12 cellular contexts compared by ENCODE assay signal in the genomic region with DNA sequence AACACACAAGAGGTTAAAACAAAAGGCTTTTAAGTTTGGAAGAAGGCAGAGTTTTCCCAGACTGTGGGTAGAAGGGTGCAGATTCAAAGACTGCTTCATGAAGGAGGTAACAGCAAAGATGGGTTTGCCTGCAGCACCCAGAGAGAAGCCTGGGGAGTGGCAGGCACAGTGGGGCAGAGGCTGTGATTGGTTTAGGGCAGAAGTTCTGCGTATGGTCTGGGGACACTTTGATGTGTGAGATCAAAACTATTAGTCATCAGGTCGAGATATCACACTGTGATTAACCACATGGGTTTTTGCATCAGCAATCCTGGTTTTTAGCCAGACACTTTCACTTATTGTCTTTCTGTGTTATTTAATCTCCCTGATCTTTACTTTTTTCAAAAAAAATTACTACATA.
DNase-seq lines count a peak whose midpoint lies in the region; FAIRE-seq and TF ChIP-seq lines count a peak whose summit lies in the region.
"Had no signal": no experiment of that assay in that cellular context is flagged by ENCODE, and none has a peak within 500 bp of the region (broad histone marks: within the 10 kb centered on the region; RNA-seq: fewer than 3 reads in every experiment).

No MANE protein-coding gene starts in this region.

- no peaks in the 10 kb centered on the region for H3K36me3 ChIP-seq in WERI-Rb-1
- H3K36me3 ChIP-seq in Karpas-422 (ENCODE audit: insufficient read depth, low read length): no peaks in the 10 kb centered on the region
- H3K36me3 ChIP-seq: upper lobe of left lung had no signal

- H3K79me2 ChIP-seq in Karpas-422 (ENCODE audit: low read length): no peaks in the 10 kb centered on the region

- TF ChIP-seq CTCF in WERI-Rb-1 (IDR thresholded peaks at IDR 0.05; ENCODE audit: low read depth, low read length): no peak

- H3K9me2 ChIP-seq in Karpas-422 (replicated peaks; ENCODE audit: insufficient read depth, low read length): no peaks in the 10 kb centered on the region

- H3K9me3 ChIP-seq in WERI-Rb-1 (ENCODE audit: severe bottlenecking) (no peaks in the 10 kb centered on the region), Karpas-422 (ENCODE audit: low read length) (no peaks in the 10 kb centered on the region)
- H3K9me3 ChIP-seq: upper lobe of left lung had no signal

- no peak overlapping the region for H2AFZ ChIP-seq in Karpas-422 (ENCODE audit: low read length)

- no peak for DNase-seq in GM12892 (ENCODE audit: insufficient read length)
- peak; percentile 97 for DNase-seq in SW480 (ENCODE audit: low spot score)
- peak; percentile 2 for DNase-seq in activated gamma-delta T cell treated with anti-CD3 and anti-CD28 coated beads, Interleukin-2, amount 50 U/mL, for 16 hours (ENCODE audit: low read depth)
- peak; percentile 2 to 4 for DNase-seq in stimulated activated CD4-positive, alpha-beta T cell treated with anti-CD3 and anti-CD28 coated beads, Interleukin-1b, Interleukin-23, amount 100 ng/mL, for 1 hour (ENCODE audit: low read depth in 2 of 2)
- no peak for DNase-seq in WERI-Rb-1
- no peak for DNase-seq in Karpas-422
- DNase-seq in amniotic stem cell (lab: John Stamatoyannopoulos, UW): no peak
- no peak for DNase-seq in kidney glomerular epithelial cell (lab: John Stamatoyannopoulos, UW)
- DNase-seq: cortex of kidney, NCI-H1048, upper lobe of left lung had no signal

- no peaks in the 10 kb centered on the region for H4K20me1 ChIP-seq in Karpas-422 (ENCODE audit: insufficient read depth, low read depth, low read length)

- peak; percentile 56 for FAIRE-seq in GM12892 (lab: Jason Lieb, UNC)

- TF ChIP-seq POLR2A in GM12892 (IDR thresholded peaks at IDR 0.05; ENCODE audit: low read depth, low read length): no peak

- H3K27me3 ChIP-seq in WERI-Rb-1 (ENCODE audit: insufficient read depth, low read depth, severe bottlenecking): no peaks in the 10 kb centered on the region
- no peaks in the 10 kb centered on the region for H3K27me3 ChIP-seq in Karpas-422 (ENCODE audit: low read length)
- H3K27me3 ChIP-seq: upper lobe of left lung had no signal

- H3K4me3 ChIP-seq in WERI-Rb-1 (ENCODE audit: low read depth, low read length) (no peak overlapping the region), Karpas-422 (ENCODE audit: low read length) (no peak overlapping the region)
- H3K4me3 ChIP-seq: upper lobe of left lung had no signal

- no peak overlapping the region for H3K4me2 ChIP-seq in Karpas-422 (ENCODE audit: low read depth, low read length, poor library complexity, severe bottlenecking)

- no peak overlapping the region for H3K27ac ChIP-seq in WERI-Rb-1
- no peak overlapping the region for H3K27ac ChIP-seq in Karpas-422 (ENCODE audit: low read length)
- H3K27ac ChIP-seq: upper lobe of left lung, VCaP had no signal

- no peaks in the 10 kb centered on the region for H3K4me1 ChIP-seq in Karpas-422 (ENCODE audit: low read length)
- H3K4me1 ChIP-seq: upper lobe of left lung had no signal

- no peak overlapping the region for H3K9ac ChIP-seq in Karpas-422 (ENCODE audit: low read length)

Comparison
In these comparisons a context has a peak if more than half of its experiments do, and no peak if none do; other contexts are left out.
1. DNase-seq: peak in SW480 (single experiment), activated gamma-delta T cell treated with anti-CD3 and anti-CD28 coated beads, Interleukin-2, amount 50 U/mL, for 16 hours (single experiment) and stimulated activated CD4-positive, alpha-beta T cell treated with anti-CD3 and anti-CD28 coated beads, Interleukin-1b, Interleukin-23, amount 100 ng/mL, for 1 hour (2 of 2); none in GM12892 (single experiment), WERI-Rb-1 (single experiment), Karpas-422 (single experiment), amniotic stem cell (single experiment) and kidney glomerular epithelial cell (single experiment).